16 cellular contexts compared by ENCODE assay signal in genomic region chr12:28611115-28611435, GRCh38.
A peak's percentile ranks its signal among the peaks of the same experiment; 100 is the strongest.
DNase-seq lines count a peak whose midpoint lies in the region; ATAC-seq and TF ChIP-seq lines count a peak whose summit lies in the region.
"Had no signal": no experiment of that assay in that cellular context is flagged by ENCODE, and none has a peak within 500 bp of the region (broad histone marks: within the 10 kb centered on the region; RNA-seq: fewer than 3 reads in every experiment).

No MANE protein-coding gene starts in this region.

- H3K4me1 ChIP-seq in breast epithelium (no peaks in the 10 kb centered on the region), tibial nerve (peaks cover 0 to 7% (median 0%) of the 10 kb centered on the region in 4 donors)

- H3K9me3 ChIP-seq in breast epithelium (peaks cover 16 to 27% of the 10 kb centered on the region in 2 donors), tibial nerve (peaks cover 0 to 25% (median 6%) of the 10 kb centered on the region in 4 donors)
- H3K9me3 ChIP-seq: SJSA1 had no signal

- H3K4me3 ChIP-seq in breast epithelium (no peak overlapping the region), kidney epithelial cell (ENCODE audit: low read depth, low read length) (no peak overlapping the region), tibial nerve (no peak overlapping the region)
- H3K4me3 ChIP-seq: GM12878, SJSA1 had no signal

- intact Hi-C loops in breast epithelium (cut with DNase I; ENCODE audit: low total_unique reads) = no loop called here

- TF ChIP-seq POLR2A in breast epithelium (IDR thresholded peaks at IDR 0.05) (no peak), tibial nerve (IDR thresholded peaks at IDR 0.05) (no peak)

- TF ChIP-seq CTCF in AG09319 (IDR thresholded peaks at IDR 0.05; ENCODE audit: low read depth, low read length) (no peak), breast epithelium (IDR thresholded peaks at IDR 0.05) (no peak), kidney epithelial cell (IDR thresholded peaks at IDR 0.05; ENCODE audit: insufficient read depth, low read length, poor library complexity, severe bottlenecking) (no peak), tibial nerve (IDR thresholded peaks at IDR 0.05) (no peak)

- DNase-seq in AG09319 (ENCODE audit: extremely low read depth, low read depth) (peak; percentile 60), HS-5 (ENCODE audit: low read depth) (peak; percentile 74), breast epithelium (ENCODE audit: low spot score in 2 of 2) (no peak), kidney epithelial cell (ENCODE audit: low read depth) (peak; percentile 14), tibial nerve (ENCODE audit: low spot score in 2 of 2) (no peak), NCI-H2081 (lab: John Stamatoyannopoulos, UW) (no peak)
- DNase-seq: activated CD4-positive, alpha-beta T cell treated with anti-CD3 and anti-CD28 coated beads, Interleukin-2, amount 10 ng/mL, durations not matched to agents 24 days and 14 days; activated naive CD4-positive, alpha-beta T cell treated with anti-CD3 and anti-CD28 coated beads, Interleukin-2, amount 10 ng/mL, durations not matched to agents 7 days and 5 days; CD8-positive, alpha-beta memory T cell; KBM-7; left cardiac atrium; NCI-H345 had no signal

- H3K36me3 ChIP-seq in breast epithelium (no peaks in the 10 kb centered on the region), kidney epithelial cell (ENCODE audit: control insufficient read depth, insufficient read depth, low read length) (no peaks in the 10 kb centered on the region), tibial nerve (no peaks in the 10 kb centered on the region)
- H3K36me3 ChIP-seq: SJSA1 had no signal

- ATAC-seq in HG03342 (IDR thresholded peaks at IDR 0.05; ENCODE audit: unreplicated experiment) = no peak
- ATAC-seq in GM19328 (IDR thresholded peaks at IDR 0.05; ENCODE audit: unreplicated experiment) = no peak
- ATAC-seq: GM12878 had no signal

- H3K27ac ChIP-seq in breast epithelium (peak overlapping the region; percentile 64 to 77), tibial nerve (no peak overlapping the region)

- H3K27me3 ChIP-seq in breast epithelium (no peaks in the 10 kb centered on the region), kidney epithelial cell (ENCODE audit: control insufficient read depth, insufficient read depth, low read length) (no peaks in the 10 kb centered on the region), tibial nerve (no peaks in the 10 kb centered on the region)
- H3K27me3 ChIP-seq: SJSA1 had no signal

- TF ChIP-seq EP300 in tibial nerve (IDR thresholded peaks at IDR 0.05) = no peak

Comparison
In these comparisons a context has a peak if more than half of its experiments do, and no peak if none do; other contexts are left out.
1. DNase-seq: peak in AG09319 (single experiment), HS-5 (single experiment) and kidney epithelial cell (single experiment); none in breast epithelium (0 of 2), tibial nerve (0 of 2) and NCI-H2081 (0 of 2).
2. H3K27ac ChIP-seq: peak in breast epithelium (2 of 2); none in tibial nerve (0 of 4).